1 cellular context compared by ENCODE assay signal in genomic region chr9:114616684-114617520, GRCh38.
TF ChIP-seq lines count a peak whose summit lies in the region.

No MANE protein-coding gene starts in this region.

TF ChIP-seq in GM12878, 131 proteins besides CTCF, POLR2A, EP300 and RAD21 (continued from another document):
- no peak for TF ChIP-seq SREBF2 (IDR thresholded peaks at IDR 0.05; ENCODE audit: low read length)
- TF ChIP-seq CHD1 (IDR thresholded peaks at IDR 0.05; ENCODE audit: low read depth, low read length): no peak
- TF ChIP-seq SMAD5 (IDR thresholded peaks at IDR 0.05; ENCODE audit: low read depth): no peak
- no peak for TF ChIP-seq RBBP5 (conservative IDR thresholded peaks at IDR 0.05)
- TF ChIP-seq MTA2 (IDR thresholded peaks at IDR 0.05; ENCODE audit: low read depth): peak; percentile 60
- peak; percentile 45 for TF ChIP-seq SMARCA5 (IDR thresholded peaks at IDR 0.05)
- TF ChIP-seq PRDM15 (CRISPR knock-in tag; IDR thresholded peaks at IDR 0.05): no peak
- TF ChIP-seq E2F4 (IDR thresholded peaks at IDR 0.05; ENCODE audit: low read depth, low read length): no peak
- no peak; the same call in 1 of the 2 replicates for TF ChIP-seq POLR2AphosphoS5 (IDR thresholded peaks at IDR 0.05; ENCODE audit: low read length)
- no peak for TF ChIP-seq ELK1 (IDR thresholded peaks at IDR 0.05; ENCODE audit: low read depth, low read length)
- TF ChIP-seq BCL3 (IDR thresholded peaks at IDR 0.05; ENCODE audit: borderline replicate concordance, insufficient read depth, low read depth, low read length, poor library complexity, severe bottlenecking): no peak
- peak; percentile 92 for TF ChIP-seq DPF2 (IDR thresholded peaks at IDR 0.05)
- TF ChIP-seq CBX3 (IDR thresholded peaks at IDR 0.05; ENCODE audit: borderline replicate concordance, low read depth): no peak
- no peak for TF ChIP-seq FOS (IDR thresholded peaks at IDR 0.05; ENCODE audit: borderline replicate concordance, extremely low read depth, insufficient read length)
